1 cellular context compared by ENCODE assay signal in genomic region chr1:202160377-202160940, GRCh38.
TF ChIP-seq lines count a peak whose summit lies in the region.

Gene PTPN7, minus strand, starts transcription at chr1:202160602. Its CDS starts 1,200 bp downstream, at chr1:202159402.

TF ChIP-seq in GM12878, 131 proteins besides CTCF, POLR2A, EP300 and RAD21 (continued from another document):
- TF ChIP-seq GABPA (IDR thresholded peaks at IDR 0.05; ENCODE audit: low read depth) (no peak), NFIC (IDR thresholded peaks at IDR 0.05; ENCODE audit: low read depth, low read length) (no peak)
